In genomic region chr11:36011574-36011973, GRCh38 we compare ENCODE assay signal across 3 cellular contexts.
A peak's percentile ranks its signal among the peaks of the same experiment; 100 is the strongest.
TF ChIP-seq lines count a peak whose summit lies in the region.

No MANE protein-coding gene starts in this region.

TF ChIP-seq in IMR-90, 13 proteins besides CTCF, POLR2A, EP300 and RAD21:
- TF ChIP-seq SMC3 (IDR thresholded peaks at IDR 0.05; ENCODE audit: low read depth, low read length) (no peak), MXI1 (IDR thresholded peaks at IDR 0.05; ENCODE audit: borderline replicate concordance, low read depth, low read length) (no peak), MAFK (IDR thresholded peaks at IDR 0.05; ENCODE audit: low read depth, low read length) (no peak)
- TF ChIP-seq, protein P1, sequence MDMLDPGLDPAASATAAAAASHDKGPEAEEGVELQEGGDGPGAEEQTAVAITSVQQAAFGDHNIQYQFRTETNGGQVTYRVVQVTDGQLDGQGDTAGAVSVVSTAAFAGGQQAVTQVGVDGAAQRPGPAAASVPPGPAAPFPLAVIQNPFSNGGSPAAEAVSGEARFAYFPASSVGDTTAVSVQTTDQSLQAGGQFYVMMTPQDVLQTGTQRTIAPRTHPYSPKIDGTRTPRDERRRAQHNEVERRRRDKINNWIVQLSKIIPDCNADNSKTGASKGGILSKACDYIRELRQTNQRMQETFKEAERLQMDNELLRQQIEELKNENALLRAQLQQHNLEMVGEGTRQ (IDR thresholded peaks at IDR 0.05; ENCODE audit: low read depth, low read length): no peak
TF ChIP-seq in IMR-90: peak in this region for 0.

TF ChIP-seq in GM12878, 131 proteins besides CTCF, POLR2A, EP300 and RAD21:
- TF ChIP-seq MYB (IDR thresholded peaks at IDR 0.05; ENCODE audit: borderline replicate concordance, low read depth, low read length) (no peak), FOS (IDR thresholded peaks at IDR 0.05; ENCODE audit: borderline replicate concordance, extremely low read depth, insufficient read length) (no peak), CREM (IDR thresholded peaks at IDR 0.05; ENCODE audit: low read depth) (no peak), CBX3 (IDR thresholded peaks at IDR 0.05; ENCODE audit: borderline replicate concordance, low read depth) (no peak), NR2C2 (IDR thresholded peaks at IDR 0.05; ENCODE audit: borderline replicate concordance, control insufficient read depth, insufficient read length, low read depth) (no peak), LARP7 (IDR thresholded peaks at IDR 0.05) (no peak), KLF5 (IDR thresholded peaks at IDR 0.05; ENCODE audit: partially characterized antibody) (no peak), FOXK2 (IDR thresholded peaks at IDR 0.05) (no peak), NFYA (IDR thresholded peaks at IDR 0.05; ENCODE audit: borderline replicate concordance, low read depth, low read length) (no peak), CHD1 (IDR thresholded peaks at IDR 0.05; ENCODE audit: low read depth, low read length) (no peak)
- TF ChIP-seq, protein P2, sequence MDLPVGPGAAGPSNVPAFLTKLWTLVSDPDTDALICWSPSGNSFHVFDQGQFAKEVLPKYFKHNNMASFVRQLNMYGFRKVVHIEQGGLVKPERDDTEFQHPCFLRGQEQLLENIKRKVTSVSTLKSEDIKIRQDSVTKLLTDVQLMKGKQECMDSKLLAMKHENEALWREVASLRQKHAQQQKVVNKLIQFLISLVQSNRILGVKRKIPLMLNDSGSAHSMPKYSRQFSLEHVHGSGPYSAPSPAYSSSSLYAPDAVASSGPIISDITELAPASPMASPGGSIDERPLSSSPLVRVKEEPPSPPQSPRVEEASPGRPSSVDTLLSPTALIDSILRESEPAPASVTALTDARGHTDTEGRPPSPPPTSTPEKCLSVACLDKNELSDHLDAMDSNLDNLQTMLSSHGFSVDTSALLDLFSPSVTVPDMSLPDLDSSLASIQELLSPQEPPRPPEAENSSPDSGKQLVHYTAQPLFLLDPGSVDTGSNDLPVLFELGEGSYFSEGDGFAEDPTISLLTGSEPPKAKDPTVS (IDR thresholded peaks at IDR 0.05; ENCODE audit: low read depth, low read length): no peak
TF ChIP-seq in GM12878: peak in this region for 0.

TF ChIP-seq in H1, 55 proteins besides CTCF, POLR2A, EP300 and RAD21:
- TF ChIP-seq RNF2 (IDR thresholded peaks at IDR 0.05; ENCODE audit: borderline replicate concordance, low read depth, low read length, missing control alignments, poor library complexity, severe bottlenecking) (no peak), HDAC2 (IDR thresholded peaks at IDR 0.05; ENCODE audit: borderline replicate concordance in 1 of 2, low read depth in 2 of 2, low read length in 2 of 2) (0 out of 4 replicates have a peak, but pooled peaks of 1 of the 2 experiments have one; percentile 38), GABPA (IDR thresholded peaks at IDR 0.05; ENCODE audit: borderline replicate concordance, insufficient read depth, low read length) (no peak), KDM1A (IDR thresholded peaks at IDR 0.05; ENCODE audit: borderline replicate concordance, low read length) (0 out of 2 replicates have a peak, but pooled peaks have one; percentile 36)
